Comparison of ENCODE assay signal across 17 cellular contexts in the genomic region with DNA sequence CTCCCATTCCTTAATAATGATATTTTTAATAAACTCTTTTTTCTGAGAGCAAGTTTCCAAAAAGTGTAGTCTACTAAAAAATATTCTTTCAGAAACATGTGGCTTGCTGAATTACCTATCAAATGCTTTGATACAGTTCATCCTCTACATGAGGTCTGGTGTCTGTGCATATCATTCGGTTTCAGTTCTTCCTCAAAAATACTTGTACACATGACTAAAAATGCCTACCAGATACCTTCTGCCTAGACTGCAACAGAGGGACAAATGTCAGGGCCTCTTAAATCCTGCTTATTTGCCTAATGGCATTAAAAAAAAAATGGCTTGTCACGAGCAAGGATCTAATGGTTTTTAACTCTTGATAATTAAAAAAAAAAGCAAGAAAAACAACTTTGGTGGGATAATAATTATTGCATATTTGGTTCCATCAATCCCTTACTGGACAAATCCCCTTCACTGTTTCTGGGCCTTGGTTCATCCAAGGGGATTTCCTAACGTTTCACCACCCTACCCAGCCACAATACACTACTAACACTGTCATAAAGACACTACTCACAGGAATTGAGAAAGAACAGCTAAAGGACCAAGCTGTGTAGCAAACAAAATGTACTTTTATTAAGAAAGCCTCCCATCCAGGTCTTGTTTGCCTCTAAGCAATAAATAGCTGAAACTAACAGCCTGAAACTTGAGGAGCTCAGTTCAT.
"Had no signal": no experiment of that assay in that cellular context is flagged by ENCODE, and none has a peak within 500 bp of the region (broad histone marks: within the 10 kb centered on the region; RNA-seq: fewer than 3 reads in every experiment).

No MANE protein-coding gene starts in this region.

- H3K27ac ChIP-seq: adrenal gland, right atrium auricular region, suprapubic skin had no signal

- ATAC-seq: activated CD8-positive, alpha-beta memory T cell treated with anti-CD3 and anti-CD28 coated beads, Interleukin-2, amount 10 ng/mL, durations not matched to agents 7 days and 5 days; natural killer cell treated with Interleukin-12 subunit alpha and Interleukin-12 subunit beta and Interleukin-15 and Interleukin-18, amount 100 ng/mL, for 72 hours had no signal

- DNase-seq: activated CD4-positive, alpha-beta T cell treated with anti-CD3 and anti-CD28 coated beads for 1 hour; activated CD4-positive, alpha-beta T cell treated with anti-CD3 and anti-CD28 coated beads, Interleukin-2, amount 50 U/mL, for 4 hours; activated CD8-positive, alpha-beta memory T cell treated with anti-CD3 and anti-CD28 coated beads, Interleukin-2, amount 10 ng/mL, durations not matched to agents 7 days and 5 days; activated T-cell treated with anti-CD3 and anti-CD28 coated beads, Interleukin-2, amount 50 U/mL, for 1 hour; adrenal gland; head of caudate nucleus; immature natural killer cell; mesendoderm; nucleus accumbens; stimulated activated CD4-positive, alpha-beta T cell treated with anti-CD3 and anti-CD28 coated beads, Interleukin-15, amount 100 ng/mL, for 24 hours; stimulated activated CD4-positive, alpha-beta T cell treated with anti-CD3 and anti-CD28 coated beads, Interleukin-4, amount 100 ng/mL, for 1 hour; stimulated activated naive CD4-positive, alpha-beta T cell treated with Interleukin-2 at 50 U/mL for 16 hours; trophoblast cell had no signal

- FAIRE-seq: frontal cortex had no signal

- H3K4me1 ChIP-seq: right atrium auricular region, suprapubic skin had no signal

- H3K4me3 ChIP-seq: adrenal gland, right atrium auricular region, suprapubic skin had no signal

- H3K9me3 ChIP-seq: adrenal gland, right atrium auricular region, suprapubic skin had no signal

- H3K27me3 ChIP-seq: adrenal gland, right atrium auricular region, suprapubic skin had no signal
